In genomic region chr3:52871761-52872160, GRCh38 we compare ENCODE assay signal across 16 cellular contexts.
"Had no signal": no experiment of that assay in that cellular context is flagged by ENCODE, and none has a peak within 500 bp of the region (broad histone marks: within the 10 kb centered on the region; RNA-seq: fewer than 3 reads in every experiment).

No MANE protein-coding gene starts in this region.

- H3K9me3 Mint-ChIP-seq: naive thymus-derived CD8-positive, alpha-beta T cell had no signal

- H3K4me3 Mint-ChIP-seq: activated CD8-positive, alpha-beta T cell treated with anti-CD3 and anti-CD28 coated beads, Interleukin-2, amount 10 ng/mL, durations not matched to agents 7 days and 5 days; naive thymus-derived CD8-positive, alpha-beta T cell had no signal

- H3K4me3 ChIP-seq: ascending aorta, dorsolateral prefrontal cortex, esophagus squamous epithelium, thyroid gland, vagina had no signal

- H3K27me3 Mint-ChIP-seq: naive thymus-derived CD8-positive, alpha-beta T cell had no signal

- H3K27me3 ChIP-seq: ascending aorta, dorsolateral prefrontal cortex, esophagus squamous epithelium, thyroid gland, vagina had no signal

- FAIRE-seq: endometrium, islet of Langerhans had no signal

- H3K27ac ChIP-seq: ascending aorta, dorsolateral prefrontal cortex, esophagus squamous epithelium, thyroid gland, vagina had no signal

- H3K36me3 ChIP-seq: ascending aorta, esophagus squamous epithelium, thyroid gland, vagina had no signal

- H3K27ac Mint-ChIP-seq: activated CD8-positive, alpha-beta T cell treated with anti-CD3 and anti-CD28 coated beads, Interleukin-2, amount 10 ng/mL, durations not matched to agents 7 days and 5 days had no signal

- H3K9me3 ChIP-seq: ascending aorta, esophagus squamous epithelium, thyroid gland, vagina had no signal

- DNase-seq: activated CD4-positive, alpha-beta T cell treated with anti-CD3 and anti-CD28 coated beads for 4 hours; activated CD8-positive, alpha-beta memory T cell treated with anti-CD3 and anti-CD28 coated beads, Interleukin-2, amount 50 U/mL, for 48 hours; activated CD8-positive, alpha-beta T cell treated with anti-CD3 and anti-CD28 coated beads, Interleukin-2, amount 10 ng/mL, durations not matched to agents 7 days and 5 days; esophagus squamous epithelium; foreskin fibroblast; head of caudate nucleus; naive thymus-derived CD8-positive, alpha-beta T cell; stimulated activated CD4-positive, alpha-beta T cell treated with anti-CD3 and anti-CD28 coated beads, Interleukin-2, amount 100 ng/mL, for 48 hours; SW 1271; T-helper 9 cell; thyroid gland had no signal

- ATAC-seq: activated CD8-positive, alpha-beta T cell treated with anti-CD3 and anti-CD28 coated beads, Interleukin-2, amount 10 ng/mL, durations not matched to agents 7 days and 5 days; naive thymus-derived CD8-positive, alpha-beta T cell had no signal
